ENCODE assay signal across 17 cellular contexts in genomic region chr9:86324308-86324707, GRCh38. TPM values are rescaled to one million over a fixed set of nuclear protein-coding genes. Genes with fewer than 3 reads are reported as not detected.
DNase-seq lines count a peak whose midpoint lies in the region; ATAC-seq, FAIRE-seq and TF ChIP-seq lines count a peak whose summit lies in the region.
"Had no signal": no experiment of that assay in that cellular context is flagged by ENCODE, and none has a peak within 500 bp of the region (broad histone marks: within the 10 kb centered on the region; RNA-seq: fewer than 3 reads in every experiment).

No MANE protein-coding gene starts in this region.

- H3K27me3 ChIP-seq in upper lobe of right lung = no peaks in the 10 kb centered on the region

- TF ChIP-seq CTCF in upper lobe of right lung (IDR thresholded peaks at IDR 0.05) (no peak), type B pancreatic cell (conservative IDR thresholded peaks at IDR 0.05) (no peak)

- intact Hi-C loops in posterior cingulate gyrus (cut with DNase I) (no loop called here), upper lobe of right lung (cut with DNase I) (no loop called here)

- no peaks in the 10 kb centered on the region for H3K9me3 Mint-ChIP-seq in type B pancreatic cell
- H3K9me3 Mint-ChIP-seq: neural crest cell; stimulated activated naive CD8-positive, alpha-beta T cell treated with anti-CD3 and anti-CD28 coated beads, Interleukin-15, Interleukin-2, amounts not matched to agents 100 ng/mL and 50 ng/mL, for 24 hours had no signal

- no peaks in the 10 kb centered on the region for H3K4me1 Mint-ChIP-seq in type B pancreatic cell (ENCODE audit: unreplicated experiment)
- H3K4me1 Mint-ChIP-seq: neural crest cell had no signal

- no peak overlapping the region for H3K4me3 ChIP-seq in upper lobe of right lung

- peaks cover 17% of the 10 kb centered on the region for H3K36me3 Mint-ChIP-seq in type B pancreatic cell

- no peak overlapping the region for H3K4me3 Mint-ChIP-seq in type B pancreatic cell
- H3K4me3 Mint-ChIP-seq: neural crest cell; stimulated activated naive CD8-positive, alpha-beta T cell treated with anti-CD3 and anti-CD28 coated beads, Interleukin-15, Interleukin-2, amounts not matched to agents 100 ng/mL and 50 ng/mL, for 24 hours had no signal

- H3K36me3 ChIP-seq in upper lobe of right lung = peaks cover 100% of the 10 kb centered on the region

- no peaks in the 10 kb centered on the region for H3K27me3 Mint-ChIP-seq in type B pancreatic cell
- H3K27me3 Mint-ChIP-seq: stimulated activated naive CD8-positive, alpha-beta T cell treated with anti-CD3 and anti-CD28 coated beads, Interleukin-15, Interleukin-2, amounts not matched to agents 100 ng/mL and 50 ng/mL, for 24 hours had no signal

- H3K27ac Mint-ChIP-seq in type B pancreatic cell = no peak overlapping the region
- H3K27ac Mint-ChIP-seq: stimulated activated naive CD8-positive, alpha-beta T cell treated with anti-CD3 and anti-CD28 coated beads, Interleukin-15, Interleukin-2, amounts not matched to agents 100 ng/mL and 50 ng/mL, for 24 hours had no signal

- DNase-seq in GM18507 (ENCODE audit: extremely low spot score, insufficient read length, low read depth) = no peak
- peak; percentile 54 for DNase-seq in dedifferentiated amniotic fluid mesenchymal stem cell (ENCODE audit: extremely low spot score)
- DNase-seq in posterior cingulate gyrus = peak in 7 of 10 donors; percentile 12 to 70 (median 33)
- no peak for DNase-seq in upper lobe of right lung
- no peak for DNase-seq in type B pancreatic cell (ENCODE audit: extremely low spot score, unreplicated experiment)
- DNase-seq in NCI-H2107 (lab: John Stamatoyannopoulos, UW) = no peak
- DNase-seq: activated T-cell treated with anti-CD3 and anti-CD28 coated beads for 4 hours, aorta, kidney had no signal

- FAIRE-seq in GM18507 (lab: Jason Lieb, UNC) = peak; percentile 5
- FAIRE-seq: D721Med, kidney, TTC549 had no signal

- ATAC-seq in HG03432 (IDR thresholded peaks at IDR 0.05; ENCODE audit: unreplicated experiment) (peak; percentile 70), upper lobe of right lung (no peak), GM21529 (IDR thresholded peaks at IDR 0.05; ENCODE audit: unreplicated experiment) (no peak)
- ATAC-seq: esophagus mucosa had no signal

- no peaks in the 10 kb centered on the region for H3K9me3 ChIP-seq in upper lobe of right lung

- no peak overlapping the region for H3K27ac ChIP-seq in upper lobe of right lung
- H3K27ac ChIP-seq: RWPE1 had no signal

- no peaks in the 10 kb centered on the region for H3K4me1 ChIP-seq in upper lobe of right lung

RNA-seq across cellular contexts. Expression of gene TUT7, which starts 29.9 kb away (rescaled TPM):
- total RNA-seq in upper lobe of right lung (34.1 TPM), type B pancreatic cell (ENCODE audit: low replicate concordance) (26.5 and 49.9 TPM in 2 replicates)

RNA-seq across cellular contexts. Expression of gene ISCA1, which starts 42.0 kb away (rescaled TPM):
- total RNA-seq in upper lobe of right lung (22.0 TPM), type B pancreatic cell (ENCODE audit: low replicate concordance) (33.2 and 36.8 TPM in 2 replicates)

Comparison
In these comparisons a context has a peak if more than half of its experiments do, and no peak if none do; other contexts are left out.
1. DNase-seq: peak in dedifferentiated amniotic fluid mesenchymal stem cell (single experiment) and posterior cingulate gyrus (7 of 10); none in GM18507 (single experiment), upper lobe of right lung (single experiment), type B pancreatic cell (single experiment) and NCI-H2107 (single experiment).